In the genomic region with DNA sequence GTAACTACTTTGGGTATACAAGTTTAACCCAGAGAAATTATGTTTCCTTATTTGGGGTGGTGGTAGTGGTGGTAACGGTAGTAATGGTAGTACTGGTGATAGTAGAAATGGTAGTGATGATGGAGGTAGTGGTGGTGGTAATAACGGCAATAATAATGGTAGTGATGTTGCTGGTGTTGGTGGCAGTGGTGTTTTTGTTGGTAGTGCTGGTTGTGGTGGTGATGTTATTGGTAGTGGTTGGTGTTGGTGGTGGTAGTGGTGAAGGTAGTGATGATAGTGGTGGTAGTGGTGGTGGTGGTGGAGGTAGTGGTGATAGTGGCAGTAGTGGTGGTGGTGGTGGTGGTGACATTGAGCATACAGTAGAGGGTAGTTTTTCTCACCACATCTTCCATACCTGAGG, we compare ENCODE assay signal across 17 cellular contexts.
DNase-seq lines count a peak whose midpoint lies in the region; ATAC-seq, FAIRE-seq and TF ChIP-seq lines count a peak whose summit lies in the region.
"Had no signal": no experiment of that assay in that cellular context is flagged by ENCODE, and none has a peak within 500 bp of the region (broad histone marks: within the 10 kb centered on the region; RNA-seq: fewer than 3 reads in every experiment).

No MANE protein-coding gene starts in this region.

- TF ChIP-seq CTCF in chondrocyte (IDR thresholded peaks at IDR 0.05) (no peak), nephron (IDR thresholded peaks at IDR 0.05; ENCODE audit: unreplicated experiment in 3 of 3) (no peak)

- H3K27ac Mint-ChIP-seq in chondrocyte (ENCODE audit: unreplicated experiment) (peak overlapping the region; percentile 20), nephron (peak overlapping the region; percentile 42 to 79 (median 64))
- H3K27ac Mint-ChIP-seq: B cell; CD8-positive, alpha-beta T cell; GM23338; H9 had no signal

- DNase-seq in HTR-8/SVneo (ENCODE audit: insufficient read length, low spot score) (no peak), chondrocyte (ENCODE audit: low spot score) (no peak), urothelium cell line (ENCODE audit: low spot score) (no peak), T-helper 2 cell (no peak)
- DNase-seq: Calu3; CD8-positive, alpha-beta T cell; DMS 273 treated with DMSO at 0.1 percent for 48 hours; DMS53; DND-41; H9 had no signal

- H3K4me1 Mint-ChIP-seq in chondrocyte (ENCODE audit: low read depth) (peaks cover 81% of the 10 kb centered on the region), nephron (peaks cover 62% of the 10 kb centered on the region)

- peak; percentile 100 for FAIRE-seq in HTR-8/SVneo (lab: Jason Lieb, UNC)
- FAIRE-seq in urothelium cell line (lab: Jason Lieb, UNC), result peak; percentile 98
- FAIRE-seq: GM12878, K562 had no signal

- ATAC-seq in GM21423 (IDR thresholded peaks at IDR 0.05; ENCODE audit: unreplicated experiment), result no peak
- ATAC-seq in GM19035 (IDR thresholded peaks at IDR 0.05; ENCODE audit: unreplicated experiment), result no peak
- ATAC-seq: CD8-positive, alpha-beta T cell; GM12878; GM23338; K562 had no signal

- H3K9me3 Mint-ChIP-seq in chondrocyte (ENCODE audit: low read depth), result no peaks in the 10 kb centered on the region
- H3K9me3 Mint-ChIP-seq in nephron, result no peaks in the 10 kb centered on the region
- H3K9me3 Mint-ChIP-seq: CD8-positive, alpha-beta T cell; GM23338; H9 had no signal

- H3K27me3 Mint-ChIP-seq in chondrocyte (ENCODE audit: low read depth) (no peaks in the 10 kb centered on the region), nephron (ENCODE audit: low read depth) (peaks cover 3% of the 10 kb centered on the region)

- H3K4me3 Mint-ChIP-seq in chondrocyte (ENCODE audit: unreplicated experiment), result no peak overlapping the region
- H3K4me3 Mint-ChIP-seq in nephron, result peak overlapping the region in 2 of 3 experiments; percentile 5 to 10
- H3K4me3 Mint-ChIP-seq: B cell; CD8-positive, alpha-beta T cell; GM23338; H9 had no signal

- H3K36me3 Mint-ChIP-seq in chondrocyte (ENCODE audit: low read depth), result no peaks in the 10 kb centered on the region
- H3K36me3 Mint-ChIP-seq in nephron (ENCODE audit: low read depth), result no peaks in the 10 kb centered on the region
- H3K36me3 Mint-ChIP-seq: CD8-positive, alpha-beta T cell had no signal
